ENCODE assay signal across 24 cellular contexts in the genomic region with DNA sequence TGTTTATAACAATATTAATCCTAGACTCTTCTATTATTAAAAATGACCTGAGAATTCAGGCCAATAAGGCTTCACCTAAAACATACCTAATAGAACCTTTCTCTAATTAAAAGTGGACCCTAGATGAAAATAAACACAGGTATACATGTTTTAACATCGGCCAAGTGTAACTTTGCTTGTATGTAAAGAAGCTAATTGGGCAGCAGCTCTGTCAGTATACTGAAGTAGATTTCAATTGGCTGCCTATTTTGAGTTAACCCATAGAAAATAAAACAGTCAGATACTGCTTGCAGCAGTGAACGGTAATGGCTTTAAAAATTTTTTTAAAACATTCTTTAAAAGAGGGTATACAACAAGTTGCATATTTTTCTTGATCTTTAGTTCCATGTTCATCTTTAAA.
"Had no signal": no experiment of that assay in that cellular context is flagged by ENCODE, and none has a peak within 500 bp of the region (broad histone marks: within the 10 kb centered on the region; RNA-seq: fewer than 3 reads in every experiment).

No MANE protein-coding gene starts in this region.

- ATAC-seq: activated CD8-positive, alpha-beta T cell treated with anti-CD3 and anti-CD28 coated beads for 36 hours; Panc1 had no signal

- H3K36me3 ChIP-seq: adrenal gland, MG63, SJCRH30 had no signal

- DNase-seq: activated CD4-positive, alpha-beta T cell treated with anti-CD3 and anti-CD28 coated beads, Interleukin-2, amount 10 ng/mL, durations not matched to agents 24 days and 14 days; activated CD4-positive, alpha-beta T cell treated with anti-CD3 and anti-CD28 coated beads, Interleukin-2, amount 50 U/mL, for 4 hours; activated CD8-positive, alpha-beta T cell treated with anti-CD3 and anti-CD28 coated beads for 36 hours; activated gamma-delta T cell; activated naive CD4-positive, alpha-beta T cell treated with Interleukin-2 at 50 U/mL for 16 hours; activated naive CD8-positive, alpha-beta T cell treated with anti-CD3 and anti-CD28 coated beads, Interleukin-2, amount 10 ng/mL, durations not matched to agents 7 days and 5 days; activated T-cell treated with anti-CD3 and anti-CD28 coated beads, Interleukin-2, amount 50 U/mL, for 24 hours; adrenal gland; anterior cingulate cortex; central memory CD4-positive, alpha-beta T cell; Kasumi-1; MG63; NCI-H1048; NCI-H1436 treated with DMSO at 0.1 percent for 48 hours; NCI-H1694 treated with DMSO at 0.1 percent for 48 hours; NCI-H2029; NCI-H345; NCI-H524 treated with DMSO at 0.1 percent for 48 hours; SHP77; SJCRH30; T1000 had no signal

- H3K27ac ChIP-seq: adrenal gland, SJCRH30, SK-N-MC had no signal

- H3K9me3 ChIP-seq: SJCRH30 had no signal

- H3K4me3 ChIP-seq: adrenal gland, MG63, SJCRH30, SK-N-MC had no signal

- H3K27me3 ChIP-seq: adrenal gland, MG63, SJCRH30 had no signal

- H3K4me1 ChIP-seq: adrenal gland, SJCRH30 had no signal

- FAIRE-seq: bronchial epithelial cell had no signal
